26 cellular contexts compared by ENCODE assay signal in genomic region chr22:23908561-23909205, GRCh38. TPM values are rescaled to one million over a fixed set of nuclear protein-coding genes. Genes with fewer than 3 reads are reported as not detected.
A peak's percentile ranks its signal among the peaks of the same experiment; 100 is the strongest.
DNase-seq lines count a peak whose midpoint lies in the region; ATAC-seq, FAIRE-seq and TF ChIP-seq lines count a peak whose summit lies in the region.
"Had no signal": no experiment of that assay in that cellular context is flagged by ENCODE, and none has a peak within 500 bp of the region (broad histone marks: within the 10 kb centered on the region; RNA-seq: fewer than 3 reads in every experiment).

No MANE protein-coding gene starts in this region.

- H3K27me3 Mint-ChIP-seq in GM23338 (ENCODE audit: insufficient read depth, low read depth, poor library complexity) = peaks cover 14% of the 10 kb centered on the region
- H3K27me3 Mint-ChIP-seq: activated naive CD8-positive, alpha-beta T cell treated with anti-CD3 and anti-CD28 coated beads for 36 hours had no signal

- no peaks in the 10 kb centered on the region for H3K79me2 ChIP-seq in GM23338 (replicated peaks; ENCODE audit: insufficient read depth)
- no peaks in the 10 kb centered on the region for H3K79me2 ChIP-seq in mesendoderm (ENCODE audit: control insufficient read depth, insufficient read depth, low read length)

- no peak overlapping the region for H2BK120ac ChIP-seq in mesendoderm (ENCODE audit: low read depth, low read length)

- H3K36me3 ChIP-seq in GM23338 (ENCODE audit: insufficient read depth) = no peaks in the 10 kb centered on the region; the same call in 1 of the 2 replicates
- no peaks in the 10 kb centered on the region for H3K36me3 ChIP-seq in SK-N-MC (ENCODE audit: insufficient read depth, low read length)
- no peaks in the 10 kb centered on the region for H3K36me3 ChIP-seq in small intestine (ENCODE audit: control insufficient read depth in 2 of 2, insufficient read depth in 2 of 2, low read length in 2 of 2)
- no peaks in the 10 kb centered on the region for H3K36me3 ChIP-seq in mesendoderm (ENCODE audit: control insufficient read depth, insufficient read depth, low read length)
- H3K36me3 ChIP-seq: ovary, stomach, transverse colon had no signal

- H4K20me1 ChIP-seq in GM23338 (replicated peaks; ENCODE audit: insufficient read depth) = no peaks in the 10 kb centered on the region

- H3K27me3 ChIP-seq in GM23338 (ENCODE audit: insufficient read depth) (no peaks in the 10 kb centered on the region), small intestine (ENCODE audit: control insufficient read depth in 2 of 2, insufficient read depth in 2 of 2, low read length in 2 of 2) (no peaks in the 10 kb centered on the region), mesendoderm (ENCODE audit: insufficient read depth, low read length, poor library complexity) (no peaks in the 10 kb centered on the region)
- H3K27me3 ChIP-seq: dorsolateral prefrontal cortex, ovary, stomach, transverse colon had no signal

- no peaks in the 10 kb centered on the region for H3K79me1 ChIP-seq in mesendoderm (ENCODE audit: low read length)

- H3K4me2 ChIP-seq in GM23338 (peak overlapping the region; percentile 42), mesendoderm (ENCODE audit: low read length) (no peak overlapping the region)

- no peak overlapping the region for H4K8ac ChIP-seq in mesendoderm (ENCODE audit: low read depth, low read length)

- no peak overlapping the region for H2AK5ac ChIP-seq in mesendoderm (ENCODE audit: low read length)

- peak overlapping the region; percentile 59; the same call in 1 of the 2 replicates for H2AFZ ChIP-seq in GM23338

- H3K23ac ChIP-seq in mesendoderm (ENCODE audit: low read length) = no peak overlapping the region

- H3K27ac ChIP-seq in GM23338 (ENCODE audit: low read depth) (0 out of 2 replicates have a peak overlapping the region, but pooled peaks have one; percentile 12), SK-N-MC (peak overlapping the region; percentile 96), small intestine (ENCODE audit: low read depth in 1 of 2, low read length in 1 of 2) (peak overlapping the region in 1 of 2 donors; percentile 32), mesendoderm (ENCODE audit: low read depth, low read length) (no peak overlapping the region)
- H3K27ac ChIP-seq: stomach had no signal

- peaks cover 6% of the 10 kb centered on the region; the same call in 1 of the 2 replicates for H3F3A ChIP-seq in GM23338 (replicated peaks; ENCODE audit: low read depth)

- H3K27ac Mint-ChIP-seq in GM23338 = peak overlapping the region; percentile 32; the same call in 1 of the 2 replicates
- H3K27ac Mint-ChIP-seq: activated naive CD8-positive, alpha-beta T cell treated with anti-CD3 and anti-CD28 coated beads for 36 hours; activated T-helper 2 cell treated with anti-CD3 and anti-CD28 coated beads, Interferon-gamma antibody, Interleukin-2, Interleukin-4, amounts not matched to agents 10 μg/mL and 5 μg/mL and 100 μg/mL, durations not matched to agents 14 hours and 24 hours and 36 hours; nephron progenitor cell had no signal

- peaks cover 4% of the 10 kb centered on the region; the same call in 1 of the 2 replicates for H3K9me2 ChIP-seq in GM23338 (ENCODE audit: insufficient read depth)

- no peak for DNase-seq in GM23338 (ENCODE audit: low spot score)
- peak; percentile 26 for DNase-seq in SK-N-MC (ENCODE audit: low read depth, low spot score)
- peak; percentile 58 for DNase-seq in left kidney (ENCODE audit: low read depth, low spot score)
- DNase-seq in small intestine = peak; percentile 44
- DNase-seq in D721Med (ENCODE audit: insufficient read length, low spot score) = no peak
- no peak for DNase-seq in mesendoderm
- DNase-seq in NCI-H2081 treated with DMSO at 0.1 percent for 48 hours (lab: John Stamatoyannopoulos, UW) = no peak
- DNase-seq: activated CD4-positive, alpha-beta T cell treated with anti-CD3 and anti-CD28 coated beads, Interleukin-2, amount 50 U/mL, for 48 hours; activated naive CD8-positive, alpha-beta T cell treated with anti-CD3 and anti-CD28 coated beads for 36 hours; central memory CD4-positive, alpha-beta T cell; dorsolateral prefrontal cortex; EL; NCI-H1417 treated with DMSO at 0.1 percent for 48 hours; NCI-H345; NCI-H82; nephron progenitor cell; stimulated activated CD4-positive, alpha-beta T cell treated with anti-CD3 and anti-CD28 coated beads, Interleukin-1b, Interleukin-23, amount 100 ng/mL, for 48 hours; stimulated activated CD8-positive, alpha-beta memory T cell treated with anti-CD3 and anti-CD28 coated beads, Interleukin-4, amount 100 ng/mL, for 48 hours; stomach had no signal

- no peak for ATAC-seq in GM23338

- H2BK15ac ChIP-seq in mesendoderm (replicated peaks; ENCODE audit: low read depth) = no peak overlapping the region

- WGBS in small intestine, 3 donors = 46 to 66% (median 52%) methylated on average over 11 of the region's 11 CpGs
- no CpG with 5 or more reads among the region's 11 CpGs for WGBS in mesendoderm (ENCODE audit: extremely low coverage, insufficient coverage, low lambda C conversion rate)

- no peak overlapping the region for H2BK5ac ChIP-seq in mesendoderm (ENCODE audit: low read length)

- no peak overlapping the region for H3K4me3 Mint-ChIP-seq in GM23338
- H3K4me3 Mint-ChIP-seq: activated naive CD8-positive, alpha-beta T cell treated with anti-CD3 and anti-CD28 coated beads for 36 hours; nephron progenitor cell had no signal

- H3K9ac ChIP-seq in SK-N-MC (ENCODE audit: insufficient read length) (peak overlapping the region; percentile 63), mesendoderm (ENCODE audit: low read length) (no peak overlapping the region)

- H3K9me3 ChIP-seq in SK-N-MC (ENCODE audit: low read depth, low read length) (no peaks in the 10 kb centered on the region), small intestine (ENCODE audit: control insufficient read depth, low read depth) (no peaks in the 10 kb centered on the region)
- H3K9me3 ChIP-seq: ovary, stomach, transverse colon had no signal

- H3K36me3 Mint-ChIP-seq in GM23338 (ENCODE audit: low read depth) = peaks cover 7% of the 10 kb centered on the region; the same call in 2 of the 3 replicates

- H3K4me3 ChIP-seq in GM23338 = no peak overlapping the region
- peak overlapping the region; percentile 64 for H3K4me3 ChIP-seq in SK-N-MC
- H3K4me3 ChIP-seq in small intestine (ENCODE audit: low read depth in 1 of 2, low read length in 2 of 2) = no peak overlapping the region
- no peak overlapping the region for H3K4me3 ChIP-seq in mesendoderm (ENCODE audit: low read length)
- H3K4me3 ChIP-seq: dorsolateral prefrontal cortex, ovary, stomach, transverse colon had no signal

- peaks cover 41% of the 10 kb centered on the region for H3K4me1 ChIP-seq in GM23338 (ENCODE audit: insufficient read depth)
- peaks cover 0 to 8% of the 10 kb centered on the region in 2 donors for H3K4me1 ChIP-seq in small intestine (ENCODE audit: control insufficient read depth in 2 of 2, insufficient read depth in 1 of 2, low read depth in 1 of 2, low read length in 1 of 2)
- no peaks in the 10 kb centered on the region for H3K4me1 ChIP-seq in mesendoderm (ENCODE audit: control insufficient read depth, low read depth, low read length)

- TF ChIP-seq CTCF in GM23338 (conservative IDR thresholded peaks at IDR 0.05; ENCODE audit: low read depth in 2 of 2) = no peak
- TF ChIP-seq CTCF in D721Med (IDR thresholded peaks at IDR 0.05; ENCODE audit: insufficient read depth, missing control alignments) = no peak

- peaks cover 22% of the 10 kb centered on the region for H3K9me3 Mint-ChIP-seq in GM23338
- H3K9me3 Mint-ChIP-seq: activated naive CD8-positive, alpha-beta T cell treated with anti-CD3 and anti-CD28 coated beads for 36 hours; activated T-helper 2 cell treated with anti-CD3 and anti-CD28 coated beads, Interferon-gamma antibody, Interleukin-2, Interleukin-4, amounts not matched to agents 10 μg/mL and 5 μg/mL and 100 μg/mL, durations not matched to agents 14 hours and 24 hours and 36 hours had no signal

- no peak overlapping the region for H3K56ac ChIP-seq in mesendoderm (ENCODE audit: low read length)

- H4K5ac ChIP-seq in mesendoderm (ENCODE audit: low read length) = no peak overlapping the region

- H3K4me1 Mint-ChIP-seq in GM23338 = peaks cover 38% of the 10 kb centered on the region

- FAIRE-seq in small intestine (lab: Jason Lieb, UNC) (no peak), D721Med (lab: Jason Lieb, UNC) (no peak)
- FAIRE-seq: astrocyte, GM12891 had no signal

- H3K4ac ChIP-seq in mesendoderm (ENCODE audit: low read depth, low read length) = no peak overlapping the region

- no peak overlapping the region for H3K18ac ChIP-seq in mesendoderm (ENCODE audit: low read length)

TF ChIP-seq in GM23338, 12 proteins besides CTCF, POLR2A, EP300 and RAD21 (continues in another document):
- no peak for TF ChIP-seq EZH2 (IDR thresholded peaks at IDR 0.05; ENCODE audit: low read depth, unreplicated experiment)

RNA-seq across cellular contexts. Expression of gene MIF, which starts 14.5 kb away (rescaled TPM):
- total RNA-seq in GM23338 (2014; rRNA removed; shearing (Covaris generic)) = 800 and 881 TPM in 2 replicates
- polyA plus RNA-seq in GM23338 (2016; fragmentation: Nextera tagmentation; extraction: Ambion mirVana) = 5,205 and 5,707 TPM in 2 replicates
- polyA plus RNA-seq in small intestine = 100 to 1,000 TPM; 335 to 743 (median 354) TPM
- 1,526 TPM for polyA plus RNA-seq in mesendoderm (2013, experiment 1 of 2)
- 1,516 TPM for polyA plus RNA-seq in mesendoderm (2013, experiment 2 of 2)

RNA-seq across cellular contexts. Expression of gene SLC2A11, which starts 51.0 kb away (rescaled TPM):
- total RNA-seq in GM23338 (2014; rRNA removed; shearing (Covaris generic)) = 15.1 and 21.8 TPM in 2 replicates
- 7.1 and 7.4 TPM in 2 replicates for polyA plus RNA-seq in GM23338 (2016; fragmentation: Nextera tagmentation; extraction: Ambion mirVana)
- polyA plus RNA-seq in small intestine = 1 to 10 TPM; 3.6 to 6.5 (median 5.4) TPM
- 7.2 TPM for polyA plus RNA-seq in mesendoderm (2013, experiment 1 of 2)
- 7.5 TPM for polyA plus RNA-seq in mesendoderm (2013, experiment 2 of 2)

RNA-seq across cellular contexts. Expression of gene GSTT2B, which starts 52.3 kb away (rescaled TPM):
- total RNA-seq in GM23338 (2014; rRNA removed; shearing (Covaris generic)) = 5.7 TPM in 2 replicates
- polyA plus RNA-seq in GM23338 (2016; fragmentation: Nextera tagmentation; extraction: Ambion mirVana) (16.4 and 17.2 TPM in 2 replicates), small intestine (1 to 10 TPM in 2 of 3 donors, not detected in 1; 1.1 to 6.7 TPM)
- 9.3 TPM for polyA plus RNA-seq in mesendoderm (2013, experiment 1 of 2)
- 9.0 TPM for polyA plus RNA-seq in mesendoderm (2013, experiment 2 of 2)
- total RNA-seq: activated naive CD8-positive, alpha-beta T cell treated with anti-CD3 and anti-CD28 coated beads for 36 hours; mononuclear cell; smooth muscle cell had no signal

RNA-seq across cellular contexts. Expression of gene DDTL, which starts 58.0 kb away (rescaled TPM):
- 1.5 and 2.1 TPM in 2 replicates for total RNA-seq in GM23338 (2014; rRNA removed; shearing (Covaris generic))
- polyA plus RNA-seq in GM23338 (2016; fragmentation: Nextera tagmentation; extraction: Ambion mirVana) (3.3 and 3.7 TPM in 2 replicates), small intestine (10 to 100 TPM in 1 of 3 donors, 1 to 10 TPM in 2; 1.4 to 10.5 (median 4.9) TPM)
- polyA plus RNA-seq in mesendoderm (2013, experiment 1 of 2) = 2.1 TPM
- polyA plus RNA-seq in mesendoderm (2013, experiment 2 of 2) = 2.2 TPM
- total RNA-seq: activated naive CD8-positive, alpha-beta T cell treated with anti-CD3 and anti-CD28 coated beads for 36 hours; smooth muscle cell had no signal

Comparison
In these comparisons a context has a peak if more than half of its experiments do, and no peak if none do; other contexts are left out.
1. DNase-seq: peak in SK-N-MC (single experiment), left kidney (single experiment) and small intestine (single experiment); none in GM23338 (single experiment), D721Med (single experiment), mesendoderm (single experiment) and NCI-H2081 treated with DMSO at 0.1 percent for 48 hours (single experiment).